Comparison of ENCODE assay signal across 2 cellular contexts in genomic region chr5:133869675-133869978, GRCh38.
TF ChIP-seq lines count a peak whose summit lies in the region.

No MANE protein-coding gene starts in this region.

TF ChIP-seq in GM12878, 131 proteins besides CTCF, POLR2A, EP300 and RAD21 (continued from another document):
- no peak for TF ChIP-seq ZBTB11 (CRISPR knock-in tag; IDR thresholded peaks at IDR 0.05)
- no peak for TF ChIP-seq EZH2 (IDR thresholded peaks at IDR 0.05; ENCODE audit: borderline replicate concordance, control insufficient read depth, low read depth, low read length)
- TF ChIP-seq ZBTB40 (IDR thresholded peaks at IDR 0.05; ENCODE audit: borderline replicate concordance) = no peak
- TF ChIP-seq KAT2A (conservative IDR thresholded peaks at IDR 0.05; ENCODE audit: control insufficient read depth, low read depth, low read length) = no peak
- no peak for TF ChIP-seq ETV6 (conservative IDR thresholded peaks at IDR 0.05 in 1 of 2, IDR thresholded peaks at IDR 0.05 in 1 of 2; ENCODE audit: borderline replicate concordance in 1 of 2, low read depth in 1 of 2)
- no peak for TF ChIP-seq SREBF1 (IDR thresholded peaks at IDR 0.05; ENCODE audit: low read length)
- no peak for TF ChIP-seq SMC3 (IDR thresholded peaks at IDR 0.05; ENCODE audit: borderline replicate concordance, low read length)
- no peak for TF ChIP-seq POLR2AphosphoS2 (IDR thresholded peaks at IDR 0.05; ENCODE audit: low read depth, low read length)
- no peak for TF ChIP-seq CBFB (IDR thresholded peaks at IDR 0.05; ENCODE audit: low read depth)
- TF ChIP-seq PML (IDR thresholded peaks at IDR 0.05; ENCODE audit: low read length) = no peak

TF ChIP-seq in HepG2, 621 proteins besides CTCF, POLR2A, EP300 and RAD21 (continued from another document):
- TF ChIP-seq ARID4A (CRISPR knock-in tag; IDR thresholded peaks at IDR 0.05; ENCODE audit: borderline replicate concordance) = no peak
- TF ChIP-seq ZNF879 (CRISPR knock-in tag; IDR thresholded peaks at IDR 0.05) = no peak
- TF ChIP-seq ZNF329 (CRISPR knock-in tag; IDR thresholded peaks at IDR 0.05; ENCODE audit: low read depth) = no peak
- TF ChIP-seq PCBP1 (IDR thresholded peaks at IDR 0.05; ENCODE audit: borderline replicate concordance, low read depth, low read length) = no peak
- TF ChIP-seq DR1 (CRISPR knock-in tag; IDR thresholded peaks at IDR 0.05) = no peak
- no peak for TF ChIP-seq ZNF674 (CRISPR knock-in tag; IDR thresholded peaks at IDR 0.05; ENCODE audit: low read depth)
- TF ChIP-seq ZNF775 (CRISPR knock-in tag; IDR thresholded peaks at IDR 0.05; ENCODE audit: borderline replicate concordance) = no peak
- TF ChIP-seq ZZZ3 (CRISPR knock-in tag; IDR thresholded peaks at IDR 0.05; ENCODE audit: borderline replicate concordance) = no peak
- no peak for TF ChIP-seq KAT2B (IDR thresholded peaks at IDR 0.05; ENCODE audit: borderline replicate concordance, low read depth, low read length)
- no peak for TF ChIP-seq ZKSCAN8 (CRISPR knock-in tag; IDR thresholded peaks at IDR 0.05; ENCODE audit: borderline replicate concordance)
